8 cellular contexts compared by ENCODE assay signal in genomic region chr2:69816923-69817542, GRCh38. TPM values are rescaled to one million over a fixed set of nuclear protein-coding genes. Genes with fewer than 3 reads are reported as not detected.
DNase-seq lines count a peak whose midpoint lies in the region; ATAC-seq, FAIRE-seq and TF ChIP-seq lines count a peak whose summit lies in the region.

No MANE protein-coding gene starts in this region.

- no peaks in the 10 kb centered on the region for H3K27me3 ChIP-seq in HepG2 (ENCODE audit: control insufficient read depth in 1 of 2, insufficient read depth in 2 of 2, low read length in 2 of 2)

- no TSS peak for BruUV-seq in HepG2 (replicated peaks; lab: Mats Ljungman, UMichigan)

- DNase-seq in Caki2 (ENCODE audit: low read depth) (peak; percentile 80), NCI-H510A (lab: John Stamatoyannopoulos, UW) (peak; percentile 61), cerebellum (ENCODE audit: low spot score) (peak; percentile 61), HepG2 (ENCODE audit: low spot score) (peak; percentile 94)
- peak; percentile 43 for DNase-seq in activated CD4-positive, alpha-beta T cell treated with anti-CD3 and anti-CD28 coated beads for 1 hour
- DNase-seq in stimulated activated CD4-positive, alpha-beta T cell treated with anti-CD3 and anti-CD28 coated beads, TNF-alpha, amount 100 ng/mL, for 1 hour (ENCODE audit: low read depth in 3 of 3, low spot score in 1 of 3) = peak; percentile 18 to 50 (median 46)

- FAIRE-seq in HepG2 (lab: Jason Lieb, UNC) = peak; percentile 93

- TF ChIP-seq POLR2A in HepG2 (IDR thresholded peaks at IDR 0.05; ENCODE audit: insufficient read depth in 1 of 2, low read depth in 2 of 2, low read length in 2 of 2) = no peak

- no peak overlapping the region for H3K4me2 ChIP-seq in HepG2 (ENCODE audit: low read depth, low read length)

- no peaks in the 10 kb centered on the region for H3K9me3 ChIP-seq in HepG2 (ENCODE audit: low read length)

- 32% methylated on average over 3 of the region's 3 CpGs for WGBS in HepG2 (ENCODE audit: low lambda C conversion rate)

- H3K4me1 ChIP-seq in HepG2 (ENCODE audit: insufficient read depth, low read length) = peaks cover 14% of the 10 kb centered on the region

- CTCF ChIA-PET in HepG2 (lab: Yijun Ruan, JAX; ENCODE audit: low intra/inter-chr PET ratio, low total read pairs) = interaction anchor here (0.9 to 5.2 kb wide), 3 partner anchors 35 to 92 kb away, joined by 3 to 105 read pairs (median 5); no protein-coding TSS in a partner anchor

- TF ChIP-seq EP300 in HepG2 (IDR thresholded peaks at IDR 0.05; ENCODE audit: low read depth in 2 of 2, low read length in 2 of 2) (0 out of 4 replicates have a peak, but pooled peaks of 1 of the 2 experiments have one; percentile 30), HepG2 (CRISPR knock-in tag; IDR thresholded peaks at IDR 0.05; ENCODE audit: borderline replicate concordance) (no peak)

- TF ChIP-seq RAD21 in HepG2 (CRISPR knock-in tag; IDR thresholded peaks at IDR 0.05) = peak; percentile 88

- intact Hi-C loops in HepG2 (cut with micrococcal nuclease; ENCODE audit: unreplicated experiment) = loop anchor here (1.0 to 5.0 kb wide), 5 partner anchors 35 to 264 kb away; partner anchors contain the start of gene ANXA4

- no peaks in the 10 kb centered on the region for H4K20me1 ChIP-seq in HepG2 (ENCODE audit: insufficient read depth, low read length)

- peak overlapping the region; percentile 0 for H3K27ac ChIP-seq in HepG2 (ENCODE audit: extremely low read length, insufficient read depth, low read length)

- H3K79me2 ChIP-seq in HepG2 (ENCODE audit: insufficient read depth, low read length) = no peaks in the 10 kb centered on the region

- H2AFZ ChIP-seq in HepG2 (ENCODE audit: low read length) = no peak overlapping the region

- H3K9ac ChIP-seq in HepG2 (ENCODE audit: insufficient read depth, low read depth, low read length) = no peak overlapping the region

- peaks cover 23 to 76% of the 10 kb centered on the region in 2 experiments for H3K36me3 ChIP-seq in HepG2 (replicated peaks in 1 of 2; ENCODE audit: control insufficient read depth in 1 of 2, insufficient read depth in 2 of 2, low read length in 2 of 2)

- POLR2A ChIA-PET in HepG2 (lab: Yijun Ruan, JAX) = interaction anchor here (0.8 to 3.2 kb wide), 3 partner anchors 12 to 92 kb away, joined by 4 to 31 read pairs (median 17); partner anchors contain the start of genes ANXA4 and GMCL1

- no peak overlapping the region for H3K4me3 ChIP-seq in HepG2 (replicated peaks in 1 of 3; ENCODE audit: insufficient read depth in 1 of 3, low read depth in 2 of 3, low read length in 3 of 3)

- ATAC-seq in HG02981 (IDR thresholded peaks at IDR 0.05; ENCODE audit: unreplicated experiment) (peak; percentile 54), HepG2 (peak; percentile 77), HG02885 (IDR thresholded peaks at IDR 0.05; ENCODE audit: poor library complexity, unreplicated experiment) (no peak)

- in situ Hi-C loops in Caki2 (cut with HindIII; ENCODE audit: low pct_unique_long_range_greater_than_20kb, low sequenced_read_pairs) (no loop called here), HepG2 (cut with HindIII; ENCODE audit: extremely low pct_ligation_motif_present, low pct_unique_long_range_greater_than_20kb) (loop anchor here (5.0 to 10.0 kb wide), 2 partner anchors 95 to 252 kb away; no protein-coding TSS in a partner anchor)

- TF ChIP-seq CTCF in HepG2 (CRISPR knock-in tag; IDR thresholded peaks at IDR 0.05) = peak; percentile 88

TF ChIP-seq in HepG2, 621 proteins besides CTCF, POLR2A, EP300 and RAD21 (continues in another document):
- no peak for TF ChIP-seq NCOR1 (IDR thresholded peaks at IDR 0.05; ENCODE audit: borderline replicate concordance, low read length)
- no peak for TF ChIP-seq SMARCC2 (IDR thresholded peaks at IDR 0.05)
- TF ChIP-seq RAD51 (IDR thresholded peaks at IDR 0.05; ENCODE audit: borderline replicate concordance) = no peak
- no peak for TF ChIP-seq ZBTB40 (IDR thresholded peaks at IDR 0.05)
- TF ChIP-seq ZBTB40 (CRISPR knock-in tag; IDR thresholded peaks at IDR 0.05) = no peak
- no peak for TF ChIP-seq ZBTB42 (CRISPR knock-in tag; IDR thresholded peaks at IDR 0.05)
- TF ChIP-seq SYNCRIP (IDR thresholded peaks at IDR 0.05; ENCODE audit: insufficient read depth, low read depth, low read length) = no peak

RNA-seq across cellular contexts. Expression of gene GMCL1, which starts 12.4 kb away (rescaled TPM):
- total RNA-seq in Caki2 (2014; rRNA removed; shearing (Covaris generic); ENCODE audit: low replicate concordance) = 12.8 and 16.9 TPM in 2 replicates
- 16.2 TPM for total RNA-seq in cerebellum
- total RNA-seq in HepG2 (2016; rRNA removed; fragmentation: Illumina TruSeq; extraction: Trizol) = 18.7 and 24.0 TPM in 2 replicates
- total RNA-seq in HepG2 (2016; cell fraction: cytosol; rRNA removed; fragmentation: Illumina TruSeq; extraction: Trizol; ENCODE audit: low read depth) = 4.9 and 5.0 TPM in 2 replicates
- total RNA-seq in HepG2 (2016; cell fraction: insoluble cytoplasmic fraction; rRNA removed; fragmentation: Illumina TruSeq; extraction: Trizol) = 19.7 and 21.7 TPM in 2 replicates
- 16.6 and 19.2 TPM in 2 replicates for total RNA-seq in HepG2 (2016; cell fraction: membrane; rRNA removed; fragmentation: Illumina TruSeq; extraction: Trizol)
- total RNA-seq in HepG2 (2016; cell fraction: nucleus; rRNA removed; fragmentation: Illumina TruSeq; extraction: Trizol) = 19.6 and 26.0 TPM in 2 replicates
- 13.3 and 24.0 TPM in 2 replicates for polyA plus RNA-seq in HepG2 (2011; rRNA removed)
- 6.6 and 11.0 TPM in 2 replicates for polyA plus RNA-seq in HepG2 (2011; cell fraction: cytosol; rRNA removed)
- 6.5 and 10.4 TPM in 2 replicates for polyA plus RNA-seq in HepG2 (2011; cell fraction: nucleus; rRNA removed)
- 13.2 and 20.8 TPM in 2 replicates for polyA plus RNA-seq in HepG2 (2012)
- 3.7 and 4.0 TPM in 2 replicates for polyA plus RNA-seq in HepG2 (2016; cell fraction: cytosol; fragmentation: Illumina TruSeq; extraction: Trizol; ENCODE audit: low read depth)
- polyA plus RNA-seq in HepG2 (2016; cell fraction: insoluble cytoplasmic fraction; fragmentation: Illumina TruSeq; extraction: Trizol; ENCODE audit: low read depth) = 28.8 and 30.2 TPM in 2 replicates
- polyA plus RNA-seq in HepG2 (2016; cell fraction: membrane; fragmentation: Illumina TruSeq; extraction: Trizol; ENCODE audit: low read depth) = 15.5 and 15.6 TPM in 2 replicates
- 30.9 and 40.5 TPM in 2 replicates for polyA plus RNA-seq in HepG2 (2016; cell fraction: nucleus; fragmentation: Illumina TruSeq; extraction: Trizol; ENCODE audit: insufficient read depth, low read depth)
- 3.9 and 9.7 TPM in 2 replicates for polyA minus RNA-seq in HepG2 (2011; rRNA and poly(A)+ RNA removed; ENCODE audit: low replicate concordance)
- polyA minus RNA-seq in HepG2 (2011; cell fraction: cytosol; rRNA and poly(A)+ RNA removed) = 10.1 and 12.1 TPM in 2 replicates
- 15.8 and 18.9 TPM in 2 replicates for polyA minus RNA-seq in HepG2 (2011; cell fraction: nucleus; rRNA and poly(A)+ RNA removed)

Comparison
In these comparisons a context has a peak if more than half of its experiments do, and no peak if none do; other contexts are left out.
1. DNase-seq: peak in every context shown above with its lines; median percentile 94 in HepG2; 80 in Caki2; 61 in NCI-H510A; 61 in cerebellum; 46 in stimulated activated CD4-positive, alpha-beta T cell treated with anti-CD3 and anti-CD28 coated beads, TNF-alpha, amount 100 ng/mL, for 1 hour; 43 in activated CD4-positive, alpha-beta T cell treated with anti-CD3 and anti-CD28 coated beads for 1 hour.